Comparison of ENCODE assay signal across 10 cellular contexts in the genomic region with DNA sequence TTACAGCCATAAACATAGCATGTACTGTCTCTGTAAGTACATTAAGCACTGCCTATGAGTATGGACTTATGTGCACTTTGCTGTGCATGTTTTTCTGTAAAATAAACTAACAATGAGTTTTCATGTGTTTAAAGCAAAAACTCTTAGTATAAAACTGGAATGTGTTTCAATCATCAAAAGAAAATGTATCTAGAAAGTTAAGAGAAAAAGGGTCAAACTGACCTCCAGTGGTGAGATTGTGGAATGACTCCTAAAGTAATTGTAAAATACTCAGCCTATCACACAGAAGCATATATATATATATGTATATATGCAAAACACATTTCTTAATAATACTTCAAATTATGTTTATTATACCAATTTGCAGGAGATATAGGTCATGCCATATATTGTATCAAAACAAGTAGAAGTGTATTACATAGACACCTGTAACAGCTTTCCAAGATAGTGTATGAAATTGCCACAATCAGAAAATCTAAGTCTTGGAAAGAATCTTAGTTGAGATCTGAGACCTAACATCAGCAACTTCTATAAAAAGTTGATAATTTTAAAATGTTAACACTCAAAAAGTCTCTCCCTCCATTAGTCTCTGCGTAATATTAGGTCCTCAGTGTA.
DNase-seq lines count a peak whose midpoint lies in the region; ATAC-seq, FAIRE-seq and TF ChIP-seq lines count a peak whose summit lies in the region.
"Had no signal": no experiment of that assay in that cellular context is flagged by ENCODE, and none has a peak within 500 bp of the region (broad histone marks: within the 10 kb centered on the region; RNA-seq: fewer than 3 reads in every experiment).

No MANE protein-coding gene starts in this region.

- peaks cover 0 to 9% of the 10 kb centered on the region in 2 donors for H3K27me3 Mint-ChIP-seq in natural killer cell (ENCODE audit: low read depth in 2 of 2)
- H3K27me3 Mint-ChIP-seq in natural killer cell treated with Interleukin-12 subunit alpha and Interleukin-12 subunit beta and Interleukin-15 and Interleukin-18, amount 100 ng/mL, for 72 hours: peaks cover 4 to 10% of the 10 kb centered on the region in 2 donors
- H3K27me3 Mint-ChIP-seq: dendritic cell treated with granulocyte-macrophage colony-stimulating factor and Interleukin-4, amounts not matched to agents 40 ng/mL and 50 ng/mL, for 4 days had no signal

- DNase-seq in natural killer cell: no peak
- DNase-seq in natural killer cell treated with Interleukin-12 subunit alpha and Interleukin-12 subunit beta and Interleukin-15 and Interleukin-18, amount 100 ng/mL, for 72 hours (ENCODE audit: low spot score): no peak
- peak; percentile 54 for DNase-seq in OCI-M1 (lab: John Stamatoyannopoulos, UW)
- peak; percentile 36 for DNase-seq in small intestine
- no peak for DNase-seq in activated effector memory CD4-positive, alpha-beta T cell treated with Interleukin-2 at 50 U/mL for 16 hours

- intact Hi-C loops in natural killer cell (cut with micrococcal nuclease): loop anchor here (5.0 kb wide), 1 partner anchor 328 kb away; no protein-coding TSS in a partner anchor

- no peaks in the 10 kb centered on the region for H3K36me3 Mint-ChIP-seq in natural killer cell
- H3K36me3 Mint-ChIP-seq in natural killer cell treated with Interleukin-12 subunit alpha and Interleukin-12 subunit beta and Interleukin-15 and Interleukin-18, amount 100 ng/mL, for 72 hours: no peaks in the 10 kb centered on the region

- H3K4me3 ChIP-seq in small intestine (ENCODE audit: low read depth in 1 of 2, low read length in 2 of 2): no peak overlapping the region

- peak; percentile 61 for FAIRE-seq in small intestine (lab: Jason Lieb, UNC)

- H3K27ac Mint-ChIP-seq in natural killer cell: no peak overlapping the region
- H3K27ac Mint-ChIP-seq in natural killer cell treated with Interleukin-12 subunit alpha and Interleukin-12 subunit beta and Interleukin-15 and Interleukin-18, amount 100 ng/mL, for 72 hours: no peak overlapping the region
- H3K27ac Mint-ChIP-seq: dendritic cell treated with granulocyte-macrophage colony-stimulating factor and Interleukin-4, amounts not matched to agents 40 ng/mL and 50 ng/mL, for 4 days; stimulated activated naive CD8-positive, alpha-beta T cell treated with anti-CD3 and anti-CD28 coated beads, Interleukin-15, Interleukin-2, amounts not matched to agents 100 ng/mL and 50 ng/mL, for 24 hours had no signal

- peak; percentile 12 for TF ChIP-seq CTCF in natural killer cell (IDR thresholded peaks at IDR 0.05)

- H3K27ac ChIP-seq in small intestine (ENCODE audit: low read depth in 1 of 2, low read length in 1 of 2): no peak overlapping the region

- H3K4me1 ChIP-seq in small intestine (ENCODE audit: control insufficient read depth in 2 of 2, insufficient read depth in 1 of 2, low read depth in 1 of 2, low read length in 1 of 2): no peaks in the 10 kb centered on the region

- H3K36me3 ChIP-seq in small intestine (ENCODE audit: control insufficient read depth in 2 of 2, insufficient read depth in 2 of 2, low read length in 2 of 2): no peaks in the 10 kb centered on the region

- no peaks in the 10 kb centered on the region for H3K27me3 ChIP-seq in small intestine (ENCODE audit: control insufficient read depth in 2 of 2, insufficient read depth in 2 of 2, low read length in 2 of 2)

- H3K9me3 Mint-ChIP-seq in natural killer cell: no peaks in the 10 kb centered on the region
- no peaks in the 10 kb centered on the region for H3K9me3 Mint-ChIP-seq in natural killer cell treated with Interleukin-12 subunit alpha and Interleukin-12 subunit beta and Interleukin-15 and Interleukin-18, amount 100 ng/mL, for 72 hours
- H3K9me3 Mint-ChIP-seq: stimulated activated naive CD8-positive, alpha-beta T cell treated with anti-CD3 and anti-CD28 coated beads, Interleukin-15, Interleukin-2, amounts not matched to agents 100 ng/mL and 50 ng/mL, for 24 hours had no signal

- H3K4me1 Mint-ChIP-seq in natural killer cell: no peaks in the 10 kb centered on the region
- H3K4me1 Mint-ChIP-seq in natural killer cell treated with Interleukin-12 subunit alpha and Interleukin-12 subunit beta and Interleukin-15 and Interleukin-18, amount 100 ng/mL, for 72 hours (ENCODE audit: low read depth in 2 of 2): no peaks in the 10 kb centered on the region

- WGBS in small intestine, 3 donors: 89 to 95% (median 93%) methylated on average over 1 of the region's 1 CpG

- no peak for ATAC-seq in natural killer cell
- no peak for ATAC-seq in natural killer cell treated with Interleukin-12 subunit alpha and Interleukin-12 subunit beta and Interleukin-15 and Interleukin-18, amount 100 ng/mL, for 72 hours
- peak; percentile 26 for ATAC-seq in esophagus mucosa
- no peak for ATAC-seq in HG03432 (IDR thresholded peaks at IDR 0.05; ENCODE audit: unreplicated experiment)
- ATAC-seq in GM19035 (IDR thresholded peaks at IDR 0.05; ENCODE audit: unreplicated experiment): no peak

- no peak overlapping the region for H3K4me3 Mint-ChIP-seq in natural killer cell
- no peak overlapping the region for H3K4me3 Mint-ChIP-seq in natural killer cell treated with Interleukin-12 subunit alpha and Interleukin-12 subunit beta and Interleukin-15 and Interleukin-18, amount 100 ng/mL, for 72 hours
- H3K4me3 Mint-ChIP-seq: dendritic cell treated with granulocyte-macrophage colony-stimulating factor and Interleukin-4, amounts not matched to agents 40 ng/mL and 50 ng/mL, for 4 days; stimulated activated naive CD8-positive, alpha-beta T cell treated with anti-CD3 and anti-CD28 coated beads, Interleukin-15, Interleukin-2, amounts not matched to agents 100 ng/mL and 50 ng/mL, for 24 hours had no signal

- no peaks in the 10 kb centered on the region for H3K9me3 ChIP-seq in small intestine (ENCODE audit: control insufficient read depth, low read depth)

Comparison
In these comparisons a context has a peak if more than half of its experiments do, and no peak if none do; other contexts are left out.
1. DNase-seq: peak in OCI-M1 (single experiment) and small intestine (single experiment); none in natural killer cell (single experiment), natural killer cell treated with Interleukin-12 subunit alpha and Interleukin-12 subunit beta and Interleukin-15 and Interleukin-18, amount 100 ng/mL, for 72 hours (single experiment) and activated effector memory CD4-positive, alpha-beta T cell treated with Interleukin-2 at 50 U/mL for 16 hours (single experiment).